In genomic region chr10:132611026-132611910, GRCh38 we compare ENCODE assay signal across 22 cellular contexts.
A peak's percentile ranks its signal among the peaks of the same experiment; 100 is the strongest.
DNase-seq lines count a peak whose midpoint lies in the region; ATAC-seq, FAIRE-seq and TF ChIP-seq lines count a peak whose summit lies in the region.
"Had no signal": no experiment of that assay in that cellular context is flagged by ENCODE, and none has a peak within 500 bp of the region (broad histone marks: within the 10 kb centered on the region; RNA-seq: fewer than 3 reads in every experiment).

No MANE protein-coding gene starts in this region.

- ATAC-seq in natural killer cell: no peak
- ATAC-seq in natural killer cell treated with Interleukin-12 subunit alpha and Interleukin-12 subunit beta and Interleukin-15 and Interleukin-18, amount 100 ng/mL, for 72 hours: no peak
- ATAC-seq: left lobe of liver, WTC11 had no signal

- H3K36me3 Mint-ChIP-seq in T-helper 2 cell treated with Interferon-gamma antibody and Interleukin-4, amounts not matched to agents 5 μg/mL and 100 μg/mL, for 36 hours (ENCODE audit: low read depth): peaks cover 11% of the 10 kb centered on the region
- H3K36me3 Mint-ChIP-seq in natural killer cell: no peaks in the 10 kb centered on the region
- peaks cover 3% of the 10 kb centered on the region for H3K36me3 Mint-ChIP-seq in natural killer cell treated with Interleukin-12 subunit alpha and Interleukin-12 subunit beta and Interleukin-15 and Interleukin-18, amount 100 ng/mL, for 72 hours
- H3K36me3 Mint-ChIP-seq: WTC11 had no signal

- peaks cover 6% of the 10 kb centered on the region for H3K9me3 Mint-ChIP-seq in T-helper 2 cell treated with Interferon-gamma antibody and Interleukin-4, amounts not matched to agents 5 μg/mL and 100 μg/mL, for 36 hours
- peaks cover 0 to 2% of the 10 kb centered on the region in 2 donors for H3K9me3 Mint-ChIP-seq in natural killer cell
- peaks cover 2% of the 10 kb centered on the region for H3K9me3 Mint-ChIP-seq in natural killer cell treated with Interleukin-12 subunit alpha and Interleukin-12 subunit beta and Interleukin-15 and Interleukin-18, amount 100 ng/mL, for 72 hours

- H3K4me1 ChIP-seq in kidney (ENCODE audit: control insufficient read depth in 1 of 2, insufficient read depth in 1 of 2, low read depth in 1 of 2, low read length in 2 of 2): peaks cover 0 to 12% of the 10 kb centered on the region in 2 donors
- H3K4me1 ChIP-seq: Caco-2, colonic mucosa had no signal

- intact Hi-C loops in natural killer cell (cut with micrococcal nuclease): loop anchor here (10.0 kb wide), 1 partner anchor 74 kb away; no protein-coding TSS in a partner anchor
- intact Hi-C loops in kidney (cut with DNase I): no loop called here

- peaks cover 18% of the 10 kb centered on the region for H3K4me1 Mint-ChIP-seq in T-helper 2 cell treated with Interferon-gamma antibody and Interleukin-4, amounts not matched to agents 5 μg/mL and 100 μg/mL, for 36 hours (ENCODE audit: low read depth)
- peaks cover 9 to 41% of the 10 kb centered on the region in 2 donors for H3K4me1 Mint-ChIP-seq in natural killer cell
- peaks cover 11 to 36% of the 10 kb centered on the region in 2 donors for H3K4me1 Mint-ChIP-seq in natural killer cell treated with Interleukin-12 subunit alpha and Interleukin-12 subunit beta and Interleukin-15 and Interleukin-18, amount 100 ng/mL, for 72 hours (ENCODE audit: low read depth in 2 of 2)

- peaks cover 2% of the 10 kb centered on the region for H3K27me3 Mint-ChIP-seq in T-helper 2 cell treated with Interferon-gamma antibody and Interleukin-4, amounts not matched to agents 5 μg/mL and 100 μg/mL, for 36 hours (ENCODE audit: low read depth)
- peaks cover 0 to 3% of the 10 kb centered on the region in 2 donors for H3K27me3 Mint-ChIP-seq in natural killer cell (ENCODE audit: low read depth in 2 of 2)
- no peaks in the 10 kb centered on the region for H3K27me3 Mint-ChIP-seq in natural killer cell treated with Interleukin-12 subunit alpha and Interleukin-12 subunit beta and Interleukin-15 and Interleukin-18, amount 100 ng/mL, for 72 hours

- H3K36me3 ChIP-seq in kidney (ENCODE audit: control insufficient read depth in 1 of 2, insufficient read depth in 2 of 2, low read length in 2 of 2): no peaks in the 10 kb centered on the region
- H3K36me3 ChIP-seq: colonic mucosa had no signal

- no peak overlapping the region for H3K4me3 ChIP-seq in kidney (ENCODE audit: low read length in 2 of 2)
- H3K4me3 ChIP-seq: colonic mucosa, SK-N-MC, smooth muscle cell, upper lobe of left lung had no signal

- TF ChIP-seq CTCF in natural killer cell (IDR thresholded peaks at IDR 0.05) (no peak), kidney (IDR thresholded peaks at IDR 0.05; ENCODE audit: borderline replicate concordance, extremely low read depth, insufficient read depth) (no peak)

- no peak overlapping the region for H3K4me3 Mint-ChIP-seq in T-helper 2 cell treated with Interferon-gamma antibody and Interleukin-4, amounts not matched to agents 5 μg/mL and 100 μg/mL, for 36 hours
- no peak overlapping the region for H3K4me3 Mint-ChIP-seq in natural killer cell
- no peak overlapping the region for H3K4me3 Mint-ChIP-seq in natural killer cell treated with Interleukin-12 subunit alpha and Interleukin-12 subunit beta and Interleukin-15 and Interleukin-18, amount 100 ng/mL, for 72 hours
- H3K4me3 Mint-ChIP-seq: WTC11 had no signal

- no peak for FAIRE-seq in kidney (lab: Jason Lieb, UNC)
- FAIRE-seq: RCC 7860 had no signal

- no peak overlapping the region for H3K27ac ChIP-seq in kidney (ENCODE audit: low read depth in 2 of 2, low read length in 2 of 2)
- H3K27ac ChIP-seq: 22Rv1, colonic mucosa, neutrophil, SK-N-MC, upper lobe of left lung had no signal

- peak overlapping the region; percentile 52 for H3K27ac Mint-ChIP-seq in T-helper 2 cell treated with Interferon-gamma antibody and Interleukin-4, amounts not matched to agents 5 μg/mL and 100 μg/mL, for 36 hours
- H3K27ac Mint-ChIP-seq in natural killer cell: peak overlapping the region; percentile 46 to 85
- peak overlapping the region in 1 of 2 donors; percentile 79 for H3K27ac Mint-ChIP-seq in natural killer cell treated with Interleukin-12 subunit alpha and Interleukin-12 subunit beta and Interleukin-15 and Interleukin-18, amount 100 ng/mL, for 72 hours

- no peak overlapping the region for H3K9ac ChIP-seq in kidney (ENCODE audit: low read length in 2 of 2)

- H3K9me3 ChIP-seq in kidney (ENCODE audit: control insufficient read depth in 1 of 2, low read length in 2 of 2): no peaks in the 10 kb centered on the region
- H3K9me3 ChIP-seq: Caco-2, colonic mucosa, neutrophil, upper lobe of left lung had no signal

- no peak for DNase-seq in T-helper 2 cell treated with Interferon-gamma antibody and Interleukin-4, amounts not matched to agents 5 μg/mL and 100 μg/mL, for 36 hours (ENCODE audit: low spot score)
- DNase-seq in T-helper 2 cell (no peak), natural killer cell (no peak), kidney (peak; percentile 34), NOMO-1 (lab: John Stamatoyannopoulos, UW; ENCODE audit: unreplicated experiment in 2 of 2) (no peak)
- DNase-seq in natural killer cell treated with Interleukin-12 subunit alpha and Interleukin-12 subunit beta and Interleukin-15 and Interleukin-18, amount 100 ng/mL, for 72 hours (ENCODE audit: low spot score): no peak
- DNase-seq in activated CD8-positive, alpha-beta memory T cell treated with anti-CD3 and anti-CD28 coated beads, Interleukin-2, amount 50 U/mL, for 48 hours: no peak
- DNase-seq in activated CD8-positive, alpha-beta memory T cell treated with anti-CD3 and anti-CD28 coated beads for 24 hours: no peak
- DNase-seq: colonic mucosa; Kasumi-1; NCI-H1092; NCI-H2081; stimulated activated CD4-positive, alpha-beta T cell treated with anti-CD3 and anti-CD28 coated beads, Interleukin-2, amount 100 ng/mL, for 48 hours; upper lobe of left lung had no signal
